Comparison of ENCODE assay signal across 13 cellular contexts in genomic region chr9:88113156-88114130, GRCh38. TPM values are rescaled to one million over a fixed set of nuclear protein-coding genes. Genes with fewer than 3 reads are reported as not detected.
"Had no signal": no experiment of that assay in that cellular context is flagged by ENCODE, and none has a peak within 500 bp of the region (broad histone marks: within the 10 kb centered on the region; RNA-seq: fewer than 3 reads in every experiment).

No MANE protein-coding gene starts in this region.

RNA-seq across cellular contexts. Expression of gene SPATA31C2, which starts 24.8 kb away (rescaled TPM):
- total RNA-seq: dermis blood vessel endothelial cell, frontal cortex, glomerular endothelial cell, heart left ventricle, kidney epithelial cell, left colon, left ventricle myocardium superior, lung, occipital lobe, psoas muscle, right lobe of liver, temporal lobe, upper lobe of right lung had no signal
